9 cellular contexts compared by ENCODE assay signal in the genomic region with DNA sequence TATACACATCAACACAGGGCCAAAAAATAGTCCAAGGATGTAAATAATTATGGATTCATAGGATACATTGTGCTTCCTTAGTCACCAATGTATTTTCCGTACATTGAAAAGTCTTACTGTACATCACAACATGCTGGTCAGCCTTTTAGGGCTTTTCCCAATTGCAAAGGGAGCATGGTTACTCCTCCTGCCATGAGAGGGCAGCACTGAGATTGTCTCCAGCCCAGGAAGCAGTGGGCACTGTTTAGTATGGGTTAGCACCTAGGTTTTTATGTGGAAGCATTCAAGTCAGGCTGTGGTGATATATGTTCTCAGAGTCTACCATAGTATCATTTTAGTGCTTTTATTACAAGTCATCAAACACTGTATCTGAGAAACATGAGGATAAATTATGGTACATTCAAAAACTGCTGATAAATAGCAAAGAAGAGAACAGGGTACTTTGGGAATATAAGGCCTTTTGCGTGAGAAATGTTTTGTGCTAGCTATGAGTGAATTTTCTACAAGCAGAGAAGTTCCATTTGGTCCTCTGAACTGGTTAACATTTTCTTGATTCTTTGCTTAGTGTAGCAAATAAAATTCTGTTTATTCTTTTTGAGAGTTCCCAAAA. TPM values are rescaled to one million over a fixed set of nuclear protein-coding genes. Genes with fewer than 3 reads are reported as not detected.
DNase-seq lines count a peak whose midpoint lies in the region; ATAC-seq and TF ChIP-seq lines count a peak whose summit lies in the region.
"Had no signal": no experiment of that assay in that cellular context is flagged by ENCODE, and none has a peak within 500 bp of the region (broad histone marks: within the 10 kb centered on the region; RNA-seq: fewer than 3 reads in every experiment).

No MANE protein-coding gene starts in this region.

- no peak overlapping the region for H3K27ac ChIP-seq in uterus

- ATAC-seq in GM19397 (IDR thresholded peaks at IDR 0.05; ENCODE audit: unreplicated experiment), result peak; percentile 99
- peak; percentile 98 for ATAC-seq in HG03280 (IDR thresholded peaks at IDR 0.05; ENCODE audit: unreplicated experiment)

- DNase-seq in ELF-1 (ENCODE audit: low read depth, low spot score) (peak; percentile 80), NCI-H524 treated with DMSO at 0.1 percent for 48 hours (lab: John Stamatoyannopoulos, UW) (peak; percentile 11), iPS DF 4.7 (ENCODE audit: extremely low read depth, low spot score) (peak; percentile 30), uterus (no peak)
- peak; percentile 57 for DNase-seq in activated naive CD4-positive, alpha-beta T cell treated with anti-CD3 and anti-CD28 coated beads for 36 hours
- peak; percentile 11 to 12 for DNase-seq in stimulated activated CD4-positive, alpha-beta T cell treated with anti-CD3 and anti-CD28 coated beads, Interleukin-4, amount 100 ng/mL, for 4 hours

- no peak overlapping the region for H3K4me3 ChIP-seq in uterus

- H3K27ac Mint-ChIP-seq in activated naive CD4-positive, alpha-beta T cell treated with anti-CD3 and anti-CD28 coated beads for 36 hours, result no peak overlapping the region
- H3K27ac Mint-ChIP-seq: activated naive CD8-positive, alpha-beta T cell had no signal

- intact Hi-C loops in activated naive CD4-positive, alpha-beta T cell treated with anti-CD3 and anti-CD28 coated beads for 36 hours (cut with micrococcal nuclease), result loop anchor here (1.0 to 10.0 kb wide), 5 partner anchors 226 to 1213 kb away; no protein-coding TSS in a partner anchor
- intact Hi-C loops in uterus (cut with DNase I; ENCODE audit: low total_unique reads), result no loop called here

- no peaks in the 10 kb centered on the region for H3K27me3 Mint-ChIP-seq in activated naive CD4-positive, alpha-beta T cell treated with anti-CD3 and anti-CD28 coated beads for 36 hours (ENCODE audit: low read depth)
- H3K27me3 Mint-ChIP-seq: activated naive CD8-positive, alpha-beta T cell had no signal

- no peak for TF ChIP-seq POLR2A in uterus (IDR thresholded peaks at IDR 0.05)

- no peaks in the 10 kb centered on the region for H3K4me1 Mint-ChIP-seq in activated naive CD4-positive, alpha-beta T cell treated with anti-CD3 and anti-CD28 coated beads for 36 hours (ENCODE audit: low read depth)

- H3K36me3 ChIP-seq in uterus, result no peaks in the 10 kb centered on the region

- no peaks in the 10 kb centered on the region for H3K4me1 ChIP-seq in uterus

- CTCF ChIA-PET in activated naive CD4-positive, alpha-beta T cell treated with anti-CD3 and anti-CD28 coated beads for 36 hours (lab: Charles Lee), result no interaction called here

- no peaks in the 10 kb centered on the region for H3K27me3 ChIP-seq in uterus

- peak in 1 of 4 experiments; percentile 16 for TF ChIP-seq CTCF in uterus (IDR thresholded peaks at IDR 0.05)

- H3K4me3 Mint-ChIP-seq in activated naive CD4-positive, alpha-beta T cell treated with anti-CD3 and anti-CD28 coated beads for 36 hours, result no peak overlapping the region
- H3K4me3 Mint-ChIP-seq: activated naive CD8-positive, alpha-beta T cell had no signal

- H3K9me3 ChIP-seq in uterus, result no peaks in the 10 kb centered on the region

- no peaks in the 10 kb centered on the region for H3K9me3 Mint-ChIP-seq in activated naive CD4-positive, alpha-beta T cell treated with anti-CD3 and anti-CD28 coated beads for 36 hours

- no peaks in the 10 kb centered on the region for H3K36me3 Mint-ChIP-seq in activated naive CD4-positive, alpha-beta T cell treated with anti-CD3 and anti-CD28 coated beads for 36 hours (ENCODE audit: low read depth)

RNA-seq across cellular contexts. Expression of a gene that starts 34.0 kb away (rescaled TPM):
- not detected for total RNA-seq in activated naive CD4-positive, alpha-beta T cell treated with anti-CD3 and anti-CD28 coated beads for 36 hours
- total RNA-seq in uterus, result 1 to 10 TPM in 2 of 4 donors, not detected in 2; 1.4 to 6.4 TPM

Comparison
In these comparisons a context has a peak if more than half of its experiments do, and no peak if none do; other contexts are left out.
1. DNase-seq: peak in ELF-1 (single experiment), NCI-H524 treated with DMSO at 0.1 percent for 48 hours (single experiment), activated naive CD4-positive, alpha-beta T cell treated with anti-CD3 and anti-CD28 coated beads for 36 hours (single experiment), iPS DF 4.7 (single experiment) and stimulated activated CD4-positive, alpha-beta T cell treated with anti-CD3 and anti-CD28 coated beads, Interleukin-4, amount 100 ng/mL, for 4 hours (2 of 2); none in uterus (0 of 2).